24 cellular contexts compared by ENCODE assay signal in the genomic region with DNA sequence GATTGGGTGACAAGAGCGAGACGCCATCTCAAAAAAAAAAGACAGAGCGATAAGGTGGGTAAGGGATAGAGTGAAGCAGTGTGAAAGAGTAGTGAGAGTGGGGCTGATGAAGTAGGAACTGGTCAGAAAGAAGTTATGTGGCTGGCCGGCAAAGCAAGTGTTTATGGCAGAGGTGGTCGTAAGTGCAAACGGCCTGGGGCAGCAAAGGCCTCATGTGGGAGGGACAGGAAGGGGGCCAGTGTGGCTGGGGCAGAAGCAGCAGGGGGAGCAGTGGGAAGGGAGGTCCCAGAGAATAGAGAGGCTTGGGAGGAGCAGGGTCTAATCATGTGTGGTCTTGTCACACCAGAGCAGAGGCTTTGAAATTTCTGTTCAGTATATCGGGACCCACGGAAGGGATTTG.
"Had no signal": no experiment of that assay in that cellular context is flagged by ENCODE, and none has a peak within 500 bp of the region (broad histone marks: within the 10 kb centered on the region; RNA-seq: fewer than 3 reads in every experiment).

No MANE protein-coding gene starts in this region.

- H3K4me1 ChIP-seq: heart left ventricle, left ventricle myocardium inferior, right atrium auricular region, stomach, testis, thyroid gland, transverse colon, upper lobe of left lung had no signal

- DNase-seq: heart left ventricle; hypothalamus; immature natural killer cell; left ventricle myocardium inferior; midbrain; mucosa of descending colon; naive thymus-derived CD8-positive, alpha-beta T cell; ovary; stimulated activated CD4-positive, alpha-beta T cell treated with anti-CD3 and anti-CD28 coated beads, Interleukin-12 subunit alpha, Interleukin-12 subunit beta, amount 100 ng/mL, for 4 hours; stimulated activated CD4-positive, alpha-beta T cell treated with anti-CD3 and anti-CD28 coated beads, Interleukin-15, amount 100 ng/mL, for 24 hours; stimulated activated CD4-positive, alpha-beta T cell treated with anti-CD3 and anti-CD28 coated beads, Interleukin-2, amount 100 ng/mL, for 24 hours; stimulated activated CD4-positive, alpha-beta T cell treated with anti-CD3 and anti-CD28 coated beads, Interleukin-4, amount 100 ng/mL, for 1 hour; stimulated activated naive B cell treated with anti-CD40 and anti-IgM and Interleukin-4, amounts not matched to agents 10 μg/mL and 1 μg/mL and 100 μg/mL, for 72 hours; stimulated activated naive CD8-positive, alpha-beta T cell treated with anti-CD3 and anti-CD28 coated beads, Interleukin-15, Interleukin-2, amounts not matched to agents 100 U/mL and 50 U/mL, for 24 hours; stomach; testis; thyroid gland; transverse colon; upper lobe of left lung had no signal

- H3K4me3 ChIP-seq: heart left ventricle, left ventricle myocardium inferior, lung, mucosa of descending colon, ovary, right atrium auricular region, skin epidermis, stomach, testis, thyroid gland, transverse colon, upper lobe of left lung had no signal

- H3K27me3 Mint-ChIP-seq: naive thymus-derived CD8-positive, alpha-beta T cell; progenitor cell of endocrine pancreas had no signal

- H3K36me3 Mint-ChIP-seq: naive thymus-derived CD8-positive, alpha-beta T cell; stimulated activated naive B cell treated with anti-CD40 and anti-IgM and Interleukin-4, amounts not matched to agents 10 μg/mL and 1 μg/mL and 100 μg/mL, for 72 hours had no signal

- H3K27ac Mint-ChIP-seq: nephron; stimulated activated naive B cell treated with anti-CD40 and anti-IgM and Interleukin-4, amounts not matched to agents 10 μg/mL and 1 μg/mL and 100 μg/mL, for 72 hours had no signal

- H3K27me3 ChIP-seq: heart left ventricle, ovary, right atrium auricular region, stomach, testis, thyroid gland, transverse colon, upper lobe of left lung had no signal

- H3K36me3 ChIP-seq: heart left ventricle, left ventricle myocardium inferior, ovary, right atrium auricular region, stomach, thyroid gland, transverse colon, upper lobe of left lung had no signal

- H3K4me1 Mint-ChIP-seq: immature natural killer cell; nephron; stimulated activated naive B cell treated with anti-CD40 and anti-IgM and Interleukin-4, amounts not matched to agents 10 μg/mL and 1 μg/mL and 100 μg/mL, for 72 hours had no signal

- H3K4me3 Mint-ChIP-seq: naive thymus-derived CD8-positive, alpha-beta T cell; nephron; stimulated activated naive B cell treated with anti-CD40 and anti-IgM and Interleukin-4, amounts not matched to agents 10 μg/mL and 1 μg/mL and 100 μg/mL, for 72 hours had no signal

- H3K27ac ChIP-seq: heart left ventricle, left ventricle myocardium inferior, ovary, right atrium auricular region, skin epidermis, stomach, testis, thyroid gland, transverse colon, upper lobe of left lung had no signal

- H3K9me3 ChIP-seq: heart left ventricle, mucosa of descending colon, ovary, right atrium auricular region, stomach, testis, thyroid gland, transverse colon, upper lobe of left lung had no signal

- H3K9me3 Mint-ChIP-seq: stimulated activated naive B cell treated with anti-CD40 and anti-IgM and Interleukin-4, amounts not matched to agents 10 μg/mL and 1 μg/mL and 100 μg/mL, for 72 hours had no signal
